Comparison of ENCODE assay signal across 18 cellular contexts in the genomic region with DNA sequence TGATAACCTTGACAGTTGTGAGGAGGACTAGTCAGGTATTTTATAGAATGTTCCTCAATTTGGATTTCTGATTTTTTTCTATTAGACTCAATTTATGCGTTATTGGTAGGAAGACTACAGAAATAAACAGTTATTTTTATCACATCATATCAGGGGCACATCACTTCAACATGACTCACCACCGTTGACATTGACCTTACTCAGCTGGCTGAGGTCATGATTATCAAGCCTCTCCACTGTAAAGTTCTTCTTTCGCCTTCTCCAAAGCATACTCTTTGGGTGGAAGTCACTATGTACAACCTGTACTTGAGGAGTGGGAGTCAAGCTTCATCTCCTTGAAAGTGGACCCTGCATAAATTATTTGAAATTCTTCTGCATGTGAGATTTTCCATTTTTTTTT.
DNase-seq lines count a peak whose midpoint lies in the region; ATAC-seq lines count a peak whose summit lies in the region.
"Had no signal": no experiment of that assay in that cellular context is flagged by ENCODE, and none has a peak within 500 bp of the region (broad histone marks: within the 10 kb centered on the region; RNA-seq: fewer than 3 reads in every experiment).

No MANE protein-coding gene starts in this region.

- H3K36me3 ChIP-seq in mesenchymal stem cell (ENCODE audit: control insufficient read depth in 1 of 2, insufficient read depth in 2 of 2, low read depth in 1 of 2, low read length in 2 of 2) = no peaks in the 10 kb centered on the region
- H3K36me3 ChIP-seq: BE2C had no signal

- no peak overlapping the region for H2BK5ac ChIP-seq in mesenchymal stem cell (ENCODE audit: low read depth, low read length, poor library complexity, severe bottlenecking)

- H3K4me1 ChIP-seq in mesenchymal stem cell (ENCODE audit: control insufficient read depth, insufficient read depth, low read depth, low read length) = no peaks in the 10 kb centered on the region
- H3K4me1 ChIP-seq: BE2C had no signal

- H3K4me2 ChIP-seq in mesenchymal stem cell (ENCODE audit: low read length, poor library complexity, severe bottlenecking) = no peak overlapping the region

- no peak overlapping the region for H3K18ac ChIP-seq in mesenchymal stem cell (ENCODE audit: low read depth in 1 of 2, low read length in 2 of 2)

- H2BK120ac ChIP-seq in mesenchymal stem cell (ENCODE audit: low read depth, low read length) = no peak overlapping the region

- H4K8ac ChIP-seq in mesenchymal stem cell (ENCODE audit: low read length) = no peak overlapping the region

- no peak overlapping the region for H2AFZ ChIP-seq in mesenchymal stem cell (ENCODE audit: low read depth, low read length)

- DNase-seq in EH (ENCODE audit: low read depth) (peak; percentile 39), HCEC 1CT (peak; percentile 25), amniotic epithelial cell (ENCODE audit: low read depth) (peak; percentile 34), mesenchymal stem cell (peak; percentile 40), globus pallidus (ENCODE audit: low spot score) (no peak), HuH-7.5 (ENCODE audit: low spot score) (no peak)
- DNase-seq in activated CD4-positive, alpha-beta T cell treated with anti-CD3 and anti-CD28 coated beads, Interleukin-2, amount 50 U/mL, for 4 hours = no peak
- DNase-seq: BE2C; Calu3; CD4-positive, alpha-beta memory T cell; DMS79; GF-D8; NCI-H1436 treated with DMSO at 0.1 percent for 48 hours; NCI-H2029 treated with DMSO at 0.1 percent for 48 hours; NCI-H774; T-cell had no signal

- no peak overlapping the region for H3K14ac ChIP-seq in mesenchymal stem cell (ENCODE audit: low read length in 2 of 2)

- H3K79me1 ChIP-seq in mesenchymal stem cell (replicated peaks; ENCODE audit: low read length, poor library complexity, severe bottlenecking) = no peaks in the 10 kb centered on the region

- H3K4me3 ChIP-seq in mesenchymal stem cell (ENCODE audit: insufficient read depth in 1 of 2, low read depth in 1 of 2, low read length in 2 of 2) = no peak overlapping the region
- H3K4me3 ChIP-seq: K562 had no signal

- no peak overlapping the region for H3K23ac ChIP-seq in mesenchymal stem cell (ENCODE audit: low read length in 2 of 2)

- no peaks in the 10 kb centered on the region for H3K27me3 ChIP-seq in mesenchymal stem cell (ENCODE audit: control insufficient read depth in 1 of 2, insufficient read depth in 1 of 2, low read length in 2 of 2)
- H3K27me3 ChIP-seq: BE2C had no signal

- H2AK5ac ChIP-seq in mesenchymal stem cell (ENCODE audit: low read length, severe bottlenecking) = no peak overlapping the region

- no peak overlapping the region for H3K9ac ChIP-seq in mesenchymal stem cell (ENCODE audit: low read length)

- H4K91ac ChIP-seq in mesenchymal stem cell (ENCODE audit: low read length) = no peak overlapping the region

- no peak overlapping the region for H2BK15ac ChIP-seq in mesenchymal stem cell (ENCODE audit: low read depth, poor library complexity, severe bottlenecking)

- H3K27ac ChIP-seq in mesenchymal stem cell (ENCODE audit: low read length, poor library complexity, severe bottlenecking) = no peak overlapping the region

- H3K9me3 ChIP-seq in mesenchymal stem cell (ENCODE audit: control insufficient read depth, low read length) = no peaks in the 10 kb centered on the region
- H3K9me3 ChIP-seq: BE2C had no signal

- no peak for ATAC-seq in HG03045 (IDR thresholded peaks at IDR 0.05; ENCODE audit: unreplicated experiment)
- ATAC-seq: K562, T-cell had no signal

- H3K4ac ChIP-seq in mesenchymal stem cell (ENCODE audit: low read depth in 1 of 2, low read length in 2 of 2) = no peak overlapping the region

- H2BK12ac ChIP-seq in mesenchymal stem cell (ENCODE audit: low read length in 2 of 2) = no peak overlapping the region

- 50% methylated on average over 1 of the region's 3 CpGs for WGBS in mesenchymal stem cell

Comparison
In these comparisons a context has a peak if more than half of its experiments do, and no peak if none do; other contexts are left out.
1. DNase-seq: peak in EH (single experiment), HCEC 1CT (single experiment), amniotic epithelial cell (single experiment) and mesenchymal stem cell (single experiment); none in activated CD4-positive, alpha-beta T cell treated with anti-CD3 and anti-CD28 coated beads, Interleukin-2, amount 50 U/mL, for 4 hours (0 of 2), globus pallidus (single experiment) and HuH-7.5 (single experiment).